Comparison of ENCODE assay signal across 1 cellular context in genomic region chr6:14759976-14760672, GRCh38.
TF ChIP-seq lines count a peak whose summit lies in the region.

No MANE protein-coding gene starts in this region.

TF ChIP-seq in H1, 55 proteins besides CTCF, POLR2A, EP300 and RAD21 (continued from another document):
- TF ChIP-seq ATF2 (IDR thresholded peaks at IDR 0.05; ENCODE audit: low read length), result no peak
- no peak for TF ChIP-seq SIX5 (IDR thresholded peaks at IDR 0.05; ENCODE audit: low read depth, low read length)
- TF ChIP-seq SP4 (IDR thresholded peaks at IDR 0.05; ENCODE audit: low read length), result no peak
- no peak for TF ChIP-seq CHD2 (IDR thresholded peaks at IDR 0.05; ENCODE audit: low read length)
- no peak for TF ChIP-seq POLR2AphosphoS5 (IDR thresholded peaks at IDR 0.05; ENCODE audit: low read depth, low read length)
- TF ChIP-seq TEAD4 (IDR thresholded peaks at IDR 0.05; ENCODE audit: low read depth, low read length), result no peak
- TF ChIP-seq RFX5 (IDR thresholded peaks at IDR 0.05; ENCODE audit: borderline replicate concordance, low read depth, low read length), result no peak
- no peak for TF ChIP-seq SIN3A (conservative IDR thresholded peaks at IDR 0.05 in 1 of 2, IDR thresholded peaks at IDR 0.05 in 1 of 2; ENCODE audit: low read depth in 1 of 2, low read length in 2 of 2)
- TF ChIP-seq GTF2F1 (IDR thresholded peaks at IDR 0.05; ENCODE audit: borderline replicate concordance, low read depth, low read length), result no peak
- no peak for TF ChIP-seq POU5F1 (IDR thresholded peaks at IDR 0.05; ENCODE audit: low read depth, low read length)
- no peak for TF ChIP-seq JUND (IDR thresholded peaks at IDR 0.05; ENCODE audit: low read length)
